15 cellular contexts compared by ENCODE assay signal in genomic region chr15:25422021-25422420, GRCh38.
"Had no signal": no experiment of that assay in that cellular context is flagged by ENCODE, and none has a peak within 500 bp of the region (broad histone marks: within the 10 kb centered on the region; RNA-seq: fewer than 3 reads in every experiment).

No MANE protein-coding gene starts in this region.

- FAIRE-seq: pancreas had no signal

- DNase-seq: activated CD4-positive, alpha-beta T cell treated with anti-CD3 and anti-CD28 coated beads, Interleukin-2, amount 50 U/mL, for 1 hour; activated CD4-positive, CD25-positive, alpha-beta regulatory T cell; activated naive CD4-positive, alpha-beta T cell treated with Interleukin-2 at 50 U/mL for 16 hours; caudate nucleus; colonic mucosa; effector CD8-positive, alpha-beta T cell; hippocampal formation; mucosa of descending colon; naive thymus-derived CD4-positive, alpha-beta T cell; pancreas; stimulated activated CD4-positive, alpha-beta T cell treated with anti-CD3 and anti-CD28 coated beads, Interleukin-1b, Interleukin-23, amount 100 ng/mL, for 48 hours; stimulated activated naive CD8-positive, alpha-beta T cell treated with anti-CD3 and anti-CD28 coated beads, Interleukin-15, amount 100 ng/mL, for 72 hours; T-helper 2 cell; testis; upper lobe of right lung had no signal
